ENCODE assay signal across 11 cellular contexts in the genomic region with DNA sequence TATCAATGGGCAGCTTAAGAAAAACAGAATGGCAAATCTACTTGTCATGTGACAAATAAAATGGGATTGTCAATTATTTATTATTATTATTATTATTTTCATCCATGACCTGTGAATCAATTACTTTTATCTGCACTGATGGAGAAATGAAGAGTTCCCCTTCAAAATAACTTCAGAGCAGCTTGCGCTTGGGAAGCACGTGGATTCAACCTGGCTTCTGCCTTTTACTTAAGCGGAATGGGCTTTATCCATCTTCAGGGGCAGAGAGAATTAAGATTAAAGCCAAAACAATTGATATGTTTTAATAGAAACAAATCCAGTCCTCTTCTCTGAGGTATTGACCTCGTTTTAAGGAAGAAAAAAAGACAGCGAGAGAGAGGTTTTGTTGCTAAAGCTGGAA. TPM values are rescaled to one million over a fixed set of nuclear protein-coding genes. Genes with fewer than 3 reads are reported as not detected.
DNase-seq lines count a peak whose midpoint lies in the region; ATAC-seq and TF ChIP-seq lines count a peak whose summit lies in the region.
"Had no signal": no experiment of that assay in that cellular context is flagged by ENCODE, and none has a peak within 500 bp of the region (broad histone marks: within the 10 kb centered on the region; RNA-seq: fewer than 3 reads in every experiment).

No MANE protein-coding gene starts in this region.

- no peaks in the 10 kb centered on the region for H3K27me3 ChIP-seq in left ventricle myocardium inferior (ENCODE audit: low read depth)
- H3K27me3 ChIP-seq in dorsolateral prefrontal cortex: no peaks in the 10 kb centered on the region
- no peaks in the 10 kb centered on the region for H3K27me3 ChIP-seq in muscle layer of duodenum (ENCODE audit: low read depth, low read length)
- no peaks in the 10 kb centered on the region for H3K27me3 ChIP-seq in aorta (ENCODE audit: control insufficient read depth in 1 of 2, insufficient read depth in 2 of 2, low read length in 1 of 2)

- H3K9me3 ChIP-seq in left ventricle myocardium inferior (replicated peaks) (no peaks in the 10 kb centered on the region), muscle layer of duodenum (ENCODE audit: control insufficient read depth in 1 of 2, low read length in 2 of 2) (peaks cover 0 to 3% of the 10 kb centered on the region in 2 donors), aorta (ENCODE audit: control insufficient read depth, low read length) (no peaks in the 10 kb centered on the region)
- H3K9me3 ChIP-seq: BLaER1 had no signal

- H3K36me3 ChIP-seq in left ventricle myocardium inferior (no peaks in the 10 kb centered on the region), muscle layer of duodenum (ENCODE audit: control insufficient read depth in 1 of 2, insufficient read depth in 2 of 2, low read length in 2 of 2) (no peaks in the 10 kb centered on the region), aorta (ENCODE audit: control insufficient read depth in 1 of 2, insufficient read depth in 2 of 2, low read length in 1 of 2) (no peaks in the 10 kb centered on the region)
- H3K36me3 ChIP-seq: BLaER1 had no signal

- WGBS in aorta, 2 donors: 14 to 16% methylated on average over 5 of the region's 5 CpGs

- TF ChIP-seq CTCF in left ventricle myocardium inferior (IDR thresholded peaks at IDR 0.05; ENCODE audit: borderline replicate concordance) (no peak), dorsolateral prefrontal cortex (IDR thresholded peaks at IDR 0.05 in 54 of 56, conservative IDR thresholded peaks at IDR 0.05 in 2 of 56; ENCODE audit: low read depth in 1 of 56, partially characterized antibody in 56 of 56) (no peak)

- intact Hi-C loops in left ventricle myocardium inferior (cut with micrococcal nuclease) (no loop called here), left cardiac atrium (cut with DNase I) (no loop called here), dorsolateral prefrontal cortex (cut with DNase I) (loop anchor here (2.0 to 5.0 kb wide), 3 partner anchors 55 to 110 kb away; no protein-coding TSS in a partner anchor), aorta (cut with DNase I) (loop anchor here in 1 of 2 donors (2.0 kb wide), 1 partner anchor 58 kb away; no protein-coding TSS in a partner anchor)

- no peak overlapping the region for H3K27ac ChIP-seq in left ventricle myocardium inferior (replicated peaks)
- peak overlapping the region in 21 of 59 donors; percentile 7 to 91 (median 81) for H3K27ac ChIP-seq in dorsolateral prefrontal cortex
- no peak overlapping the region for H3K27ac ChIP-seq in muscle layer of duodenum (ENCODE audit: low read length)
- H3K27ac ChIP-seq in aorta (ENCODE audit: low read depth in 1 of 2, low read length in 2 of 2): no peak overlapping the region
- H3K27ac ChIP-seq: BLaER1 had no signal

- H3K4me3 ChIP-seq in left ventricle myocardium inferior: peak overlapping the region; percentile 71
- H3K4me3 ChIP-seq in dorsolateral prefrontal cortex: peak overlapping the region; percentile 61 to 90 (median 79)
- peak overlapping the region; percentile 67 for H3K4me3 ChIP-seq in muscle layer of duodenum (ENCODE audit: low read depth in 1 of 2, low read length in 2 of 2)
- H3K4me3 ChIP-seq in aorta (ENCODE audit: low read length in 2 of 2): peak overlapping the region; percentile 98
- H3K4me3 ChIP-seq: BLaER1 had no signal

- ATAC-seq in left cardiac atrium (no peak), aorta (ENCODE audit: low FRiP score) (no peak)
- ATAC-seq: activated CD8-positive, alpha-beta T cell treated with anti-CD3 and anti-CD28 coated beads, Interleukin-2, amount 10 ng/mL, durations not matched to agents 7 days and 5 days had no signal

- DNase-seq in left ventricle myocardium inferior: no peak
- DNase-seq in left cardiac atrium: no peak
- no peak for DNase-seq in dorsolateral prefrontal cortex
- no peak for DNase-seq in aorta
- DNase-seq in T-helper 2 cell: no peak
- no peak for DNase-seq in NCI-H146 treated with DMSO at 0.1 percent for 48 hours (lab: John Stamatoyannopoulos, UW; ENCODE audit: unreplicated experiment)
- DNase-seq in DMS53 treated with DMSO at 0.1 percent for 48 hours (lab: John Stamatoyannopoulos, UW; ENCODE audit: unreplicated experiment): no peak
- DNase-seq: activated CD8-positive, alpha-beta T cell treated with anti-CD3 and anti-CD28 coated beads, Interleukin-2, amount 10 ng/mL, durations not matched to agents 7 days and 5 days; kidney had no signal

- H3K4me1 ChIP-seq in left ventricle myocardium inferior (peaks cover 29% of the 10 kb centered on the region), muscle layer of duodenum (ENCODE audit: control insufficient read depth in 1 of 2, insufficient read depth in 2 of 2, low read length in 2 of 2) (no peaks in the 10 kb centered on the region), aorta (ENCODE audit: control insufficient read depth in 1 of 2, insufficient read depth in 2 of 2, low read length in 2 of 2) (no peaks in the 10 kb centered on the region)
- H3K4me1 ChIP-seq: BLaER1 had no signal

RNA-seq across cellular contexts. Expression of gene SACS, which starts 0.9 kb away (rescaled TPM):
- total RNA-seq in left ventricle myocardium inferior: 9.4 TPM
- 10 to 100 TPM; 12.1 to 23.3 TPM for total RNA-seq in left cardiac atrium
- total RNA-seq in dorsolateral prefrontal cortex: 10 to 100 TPM; 45.4 to 95.1 (median 74.8) TPM
- 10 to 100 TPM; 35.8 to 79.0 TPM for total RNA-seq in aorta
- 10 to 100 TPM in 1 of 2 donors, 1 to 10 TPM in 1; 3.0 to 16.7 TPM for polyA plus RNA-seq in aorta

Comparison
In these comparisons a context has a peak if more than half of its experiments do, and no peak if none do; other contexts are left out.
1. intact Hi-C loops: an anchor here in dorsolateral prefrontal cortex (2.0 to 5.0 kb wide); none called in left ventricle myocardium inferior and left cardiac atrium.